Comparison of ENCODE assay signal across 1 cellular context in the genomic region with DNA sequence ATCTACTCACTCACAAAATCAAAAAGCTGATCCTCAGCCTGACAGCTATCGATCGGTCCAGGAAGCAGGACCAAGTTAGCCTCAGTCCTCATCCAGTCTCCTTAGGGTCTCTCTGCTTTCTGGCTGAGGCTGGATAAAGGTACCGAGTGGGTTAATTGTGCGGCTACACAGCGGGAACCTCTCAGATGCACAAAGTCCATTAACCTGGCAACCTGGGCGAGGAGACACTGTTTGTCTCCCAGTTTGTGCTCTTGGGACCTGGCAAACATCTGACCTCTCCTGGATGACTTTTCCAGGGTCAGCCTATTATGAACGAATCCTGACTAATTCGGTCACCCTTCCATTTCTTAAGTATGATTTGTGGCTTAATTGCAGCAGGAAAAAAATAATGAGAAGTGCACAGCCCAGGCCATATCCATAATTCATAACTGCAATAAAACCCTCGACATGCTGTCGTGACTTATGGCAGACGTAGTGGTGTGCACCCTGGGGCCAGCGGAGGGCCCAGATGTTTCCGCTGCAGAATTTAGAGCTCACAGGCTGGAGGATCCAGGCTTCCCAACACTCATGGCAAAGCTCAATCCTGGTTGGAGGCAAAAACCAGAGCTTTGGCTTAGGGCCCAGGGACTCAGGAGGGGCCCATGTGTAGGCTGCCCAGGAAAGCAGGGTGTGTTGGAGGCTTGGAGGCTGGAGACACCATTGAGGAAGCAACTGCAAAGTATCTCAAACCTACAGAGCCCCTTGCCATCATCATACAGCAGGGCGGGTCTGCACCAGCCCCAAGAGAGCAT.
TF ChIP-seq lines count a peak whose summit lies in the region.

No MANE protein-coding gene starts in this region.

TF ChIP-seq in HepG2, 621 proteins besides CTCF, POLR2A, EP300 and RAD21 (continued from another document and continues in another):
- TF ChIP-seq, protein P1, sequence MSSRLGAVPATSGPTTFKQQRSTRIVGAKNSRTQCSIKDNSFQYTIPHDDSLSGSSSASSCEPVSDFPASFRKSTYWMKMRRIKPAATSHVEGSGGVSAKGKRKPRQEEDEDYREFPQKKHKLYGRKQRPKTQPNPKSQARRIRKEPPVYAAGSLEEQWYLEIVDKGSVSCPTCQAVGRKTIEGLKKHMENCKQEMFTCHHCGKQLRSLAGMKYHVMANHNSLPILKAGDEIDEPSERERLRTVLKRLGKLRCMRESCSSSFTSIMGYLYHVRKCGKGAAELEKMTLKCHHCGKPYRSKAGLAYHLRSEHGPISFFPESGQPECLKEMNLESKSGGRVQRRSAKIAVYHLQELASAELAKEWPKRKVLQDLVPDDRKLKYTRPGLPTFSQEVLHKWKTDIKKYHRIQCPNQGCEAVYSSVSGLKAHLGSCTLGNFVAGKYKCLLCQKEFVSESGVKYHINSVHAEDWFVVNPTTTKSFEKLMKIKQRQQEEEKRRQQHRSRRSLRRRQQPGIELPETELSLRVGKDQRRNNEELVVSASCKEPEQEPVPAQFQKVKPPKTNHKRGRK (CRISPR knock-in tag; IDR thresholded peaks at IDR 0.05) = no peak
- no peak for TF ChIP-seq ZBTB39 (CRISPR knock-in tag; IDR thresholded peaks at IDR 0.05)
- no peak for TF ChIP-seq MLX (CRISPR knock-in tag; IDR thresholded peaks at IDR 0.05)
- no peak for TF ChIP-seq HNRNPK (IDR thresholded peaks at IDR 0.05; ENCODE audit: low read depth, low read length, poor library complexity, severe bottlenecking)
- TF ChIP-seq YEATS4 (CRISPR knock-in tag; IDR thresholded peaks at IDR 0.05; ENCODE audit: borderline replicate concordance) = no peak
- no peak for TF ChIP-seq MAF1 (CRISPR knock-in tag; IDR thresholded peaks at IDR 0.05; ENCODE audit: borderline replicate concordance)
- no peak for TF ChIP-seq ZNF703 (CRISPR knock-in tag; IDR thresholded peaks at IDR 0.05; ENCODE audit: borderline replicate concordance)
- TF ChIP-seq GFI1 (CRISPR knock-in tag; IDR thresholded peaks at IDR 0.05; ENCODE audit: borderline replicate concordance) = no peak; the same call in 1 of the 2 replicates
- no peak for TF ChIP-seq POLR2AphosphoS2 (IDR thresholded peaks at IDR 0.05; ENCODE audit: low read depth, low read length)
- TF ChIP-seq NFE2 (CRISPR knock-in tag; IDR thresholded peaks at IDR 0.05) = no peak
- TF ChIP-seq ZBTB1 (CRISPR knock-in tag; IDR thresholded peaks at IDR 0.05; ENCODE audit: borderline replicate concordance) = no peak
- TF ChIP-seq ZNF362 (CRISPR knock-in tag; IDR thresholded peaks at IDR 0.05; ENCODE audit: borderline replicate concordance) = peak; percentile 50; the same call in 1 of the 2 replicates
- TF ChIP-seq ZFP36 (IDR thresholded peaks at IDR 0.05; ENCODE audit: borderline replicate concordance, low read depth, low read length, partially characterized antibody) = no peak
- no peak for TF ChIP-seq ZNF598 (CRISPR knock-in tag; IDR thresholded peaks at IDR 0.05; ENCODE audit: borderline replicate concordance)
- TF ChIP-seq IRX3 (CRISPR knock-in tag; IDR thresholded peaks at IDR 0.05; ENCODE audit: borderline replicate concordance, low read depth) = no peak
- no peak for TF ChIP-seq KMT2A (CRISPR knock-in tag; IDR thresholded peaks at IDR 0.05)
- no peak for TF ChIP-seq ZNF768 (CRISPR knock-in tag; IDR thresholded peaks at IDR 0.05)
- no peak for TF ChIP-seq ZBTB44 (CRISPR knock-in tag; IDR thresholded peaks at IDR 0.05)
- TF ChIP-seq SOX13 (IDR thresholded peaks at IDR 0.05) = no peak
- peak in 1 of 2 experiments; percentile 38; a peak in 1 of 4 replicates for TF ChIP-seq SOX13 (CRISPR knock-in tag; conservative IDR thresholded peaks at IDR 0.05 in 1 of 2, IDR thresholded peaks at IDR 0.05 in 1 of 2)
- TF ChIP-seq, protein P2, sequence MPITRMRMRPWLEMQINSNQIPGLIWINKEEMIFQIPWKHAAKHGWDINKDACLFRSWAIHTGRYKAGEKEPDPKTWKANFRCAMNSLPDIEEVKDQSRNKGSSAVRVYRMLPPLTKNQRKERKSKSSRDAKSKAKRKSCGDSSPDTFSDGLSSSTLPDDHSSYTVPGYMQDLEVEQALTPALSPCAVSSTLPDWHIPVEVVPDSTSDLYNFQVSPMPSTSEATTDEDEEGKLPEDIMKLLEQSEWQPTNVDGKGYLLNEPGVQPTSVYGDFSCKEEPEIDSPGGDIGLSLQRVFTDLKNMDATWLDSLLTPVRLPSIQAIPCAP (CRISPR knock-in tag; IDR thresholded peaks at IDR 0.05; ENCODE audit: low read depth) = no peak
- TF ChIP-seq, protein P3, sequence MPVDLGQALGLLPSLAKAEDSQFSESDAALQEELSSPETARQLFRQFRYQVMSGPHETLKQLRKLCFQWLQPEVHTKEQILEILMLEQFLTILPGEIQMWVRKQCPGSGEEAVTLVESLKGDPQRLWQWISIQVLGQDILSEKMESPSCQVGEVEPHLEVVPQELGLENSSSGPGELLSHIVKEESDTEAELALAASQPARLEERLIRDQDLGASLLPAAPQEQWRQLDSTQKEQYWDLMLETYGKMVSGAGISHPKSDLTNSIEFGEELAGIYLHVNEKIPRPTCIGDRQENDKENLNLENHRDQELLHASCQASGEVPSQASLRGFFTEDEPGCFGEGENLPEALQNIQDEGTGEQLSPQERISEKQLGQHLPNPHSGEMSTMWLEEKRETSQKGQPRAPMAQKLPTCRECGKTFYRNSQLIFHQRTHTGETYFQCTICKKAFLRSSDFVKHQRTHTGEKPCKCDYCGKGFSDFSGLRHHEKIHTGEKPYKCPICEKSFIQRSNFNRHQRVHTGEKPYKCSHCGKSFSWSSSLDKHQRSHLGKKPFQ (CRISPR knock-in tag; IDR thresholded peaks at IDR 0.05; ENCODE audit: insufficient replicate concordance) = no peak
- TF ChIP-seq, protein P4, sequence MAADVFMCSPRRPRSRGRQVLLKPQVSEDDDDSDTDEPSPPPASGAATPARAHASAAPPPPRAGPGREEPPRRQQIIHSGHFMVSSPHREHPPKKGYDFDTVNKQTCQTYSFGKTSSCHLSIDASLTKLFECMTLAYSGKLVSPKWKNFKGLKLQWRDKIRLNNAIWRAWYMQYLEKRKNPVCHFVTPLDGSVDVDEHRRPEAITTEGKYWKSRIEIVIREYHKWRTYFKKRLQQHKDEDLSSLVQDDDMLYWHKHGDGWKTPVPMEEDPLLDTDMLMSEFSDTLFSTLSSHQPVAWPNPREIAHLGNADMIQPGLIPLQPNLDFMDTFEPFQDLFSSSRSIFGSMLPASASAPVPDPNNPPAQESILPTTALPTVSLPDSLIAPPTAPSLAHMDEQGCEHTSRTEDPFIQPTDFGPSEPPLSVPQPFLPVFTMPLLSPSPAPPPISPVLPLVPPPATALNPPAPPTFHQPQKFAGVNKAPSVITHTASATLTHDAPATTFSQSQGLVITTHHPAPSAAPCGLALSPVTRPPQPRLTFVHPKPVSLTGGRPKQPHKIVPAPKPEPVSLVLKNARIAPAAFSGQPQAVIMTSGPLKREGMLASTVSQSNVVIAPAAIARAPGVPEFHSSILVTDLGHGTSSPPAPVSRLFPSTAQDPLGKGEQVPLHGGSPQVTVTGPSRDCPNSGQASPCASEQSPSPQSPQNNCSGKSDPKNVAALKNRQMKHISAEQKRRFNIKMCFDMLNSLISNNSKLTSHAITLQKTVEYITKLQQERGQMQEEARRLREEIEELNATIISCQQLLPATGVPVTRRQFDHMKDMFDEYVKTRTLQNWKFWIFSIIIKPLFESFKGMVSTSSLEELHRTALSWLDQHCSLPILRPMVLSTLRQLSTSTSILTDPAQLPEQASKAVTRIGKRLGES (CRISPR knock-in tag; IDR thresholded peaks at IDR 0.05; ENCODE audit: borderline replicate concordance) = no peak
- no peak for TF ChIP-seq ZNF644 (CRISPR knock-in tag; IDR thresholded peaks at IDR 0.05; ENCODE audit: low read depth)
- TF ChIP-seq KLF12 (CRISPR knock-in tag; IDR thresholded peaks at IDR 0.05; ENCODE audit: borderline replicate concordance) = no peak
- no peak for TF ChIP-seq ZBTB34 (CRISPR knock-in tag; IDR thresholded peaks at IDR 0.05)
- TF ChIP-seq RFX3 (CRISPR knock-in tag; IDR thresholded peaks at IDR 0.05) = no peak
- no peak for TF ChIP-seq JARID2 (CRISPR knock-in tag; IDR thresholded peaks at IDR 0.05; ENCODE audit: insufficient replicate concordance)
- no peak for TF ChIP-seq CBFB (CRISPR knock-in tag; IDR thresholded peaks at IDR 0.05)
- no peak for TF ChIP-seq PLRG1 (conservative IDR thresholded peaks at IDR 0.05)
- TF ChIP-seq GZF1 (CRISPR knock-in tag; IDR thresholded peaks at IDR 0.05) = no peak
- TF ChIP-seq ZNF576 (CRISPR knock-in tag; IDR thresholded peaks at IDR 0.05) = no peak
- no peak for TF ChIP-seq ZNF296 (CRISPR knock-in tag; conservative IDR thresholded peaks at IDR 0.05)
